In genomic region chr16:22001591-22001990, GRCh38 we compare ENCODE assay signal across 14 cellular contexts. TPM values are rescaled to one million over a fixed set of nuclear protein-coding genes. Genes with fewer than 3 reads are reported as not detected.
DNase-seq lines count a peak whose midpoint lies in the region; ATAC-seq and TF ChIP-seq lines count a peak whose summit lies in the region.
"Had no signal": no experiment of that assay in that cellular context is flagged by ENCODE, and none has a peak within 500 bp of the region (broad histone marks: within the 10 kb centered on the region; RNA-seq: fewer than 3 reads in every experiment).

No MANE protein-coding gene starts in this region.

- H3K27me3 Mint-ChIP-seq in activated CD8-positive, alpha-beta T cell treated with anti-CD3 and anti-CD28 coated beads for 36 hours: no peaks in the 10 kb centered on the region
- H3K27me3 Mint-ChIP-seq in activated CD8-positive, alpha-beta T cell treated with anti-CD3 and anti-CD28 coated beads, Interleukin-2, amount 10 ng/mL, durations not matched to agents 7 days and 5 days (ENCODE audit: low read depth): no peaks in the 10 kb centered on the region
- peaks cover 17% of the 10 kb centered on the region for H3K27me3 Mint-ChIP-seq in type B pancreatic cell
- H3K27me3 Mint-ChIP-seq in activated CD4-positive, alpha-beta memory T cell treated with anti-CD3 and anti-CD28 coated beads, Interleukin-2, amount 10 ng/mL, durations not matched to agents 7 days and 5 days: no peaks in the 10 kb centered on the region

- TF ChIP-seq POLR2A in gastroesophageal sphincter (IDR thresholded peaks at IDR 0.05): no peak

- intact Hi-C loops in activated CD8-positive, alpha-beta T cell treated with anti-CD3 and anti-CD28 coated beads for 36 hours (cut with micrococcal nuclease): no loop called here

- H3K4me1 ChIP-seq in adipocyte (ENCODE audit: control insufficient read depth, insufficient read depth, low read length) (peaks cover 7% of the 10 kb centered on the region), gastroesophageal sphincter (peaks cover 0 to 17% (median 4%) of the 10 kb centered on the region in 3 donors)

- DNase-seq in activated CD8-positive, alpha-beta T cell treated with anti-CD3 and anti-CD28 coated beads for 36 hours: no peak
- DNase-seq in activated CD8-positive, alpha-beta T cell treated with anti-CD3 and anti-CD28 coated beads, Interleukin-2, amount 10 ng/mL, durations not matched to agents 7 days and 5 days: no peak
- peak; percentile 11 for DNase-seq in adipocyte (ENCODE audit: low read depth)
- no peak for DNase-seq in type B pancreatic cell (ENCODE audit: extremely low spot score, unreplicated experiment)
- no peak for DNase-seq in activated T-cell treated with anti-CD3 and anti-CD28 coated beads for 4 hours
- no peak for DNase-seq in GM19238 (ENCODE audit: insufficient read length, low spot score)
- DNase-seq in activated CD4-positive, alpha-beta memory T cell treated with anti-CD3 and anti-CD28 coated beads, Interleukin-2, amount 10 ng/mL, durations not matched to agents 7 days and 5 days: no peak
- DNase-seq: NCI-H1694 treated with DMSO at 0.1 percent for 48 hours had no signal

- no peaks in the 10 kb centered on the region for H3K36me3 Mint-ChIP-seq in activated CD8-positive, alpha-beta T cell treated with anti-CD3 and anti-CD28 coated beads for 36 hours (ENCODE audit: low read depth)
- no peaks in the 10 kb centered on the region for H3K36me3 Mint-ChIP-seq in activated CD8-positive, alpha-beta T cell treated with anti-CD3 and anti-CD28 coated beads, Interleukin-2, amount 10 ng/mL, durations not matched to agents 7 days and 5 days (ENCODE audit: low read depth)
- no peaks in the 10 kb centered on the region for H3K36me3 Mint-ChIP-seq in type B pancreatic cell
- no peaks in the 10 kb centered on the region for H3K36me3 Mint-ChIP-seq in activated CD4-positive, alpha-beta memory T cell treated with anti-CD3 and anti-CD28 coated beads, Interleukin-2, amount 10 ng/mL, durations not matched to agents 7 days and 5 days (ENCODE audit: low read depth)

- H3K4me1 Mint-ChIP-seq in activated CD8-positive, alpha-beta T cell treated with anti-CD3 and anti-CD28 coated beads for 36 hours (ENCODE audit: low read depth): peaks cover 10% of the 10 kb centered on the region
- peaks cover 11% of the 10 kb centered on the region for H3K4me1 Mint-ChIP-seq in activated CD8-positive, alpha-beta T cell treated with anti-CD3 and anti-CD28 coated beads, Interleukin-2, amount 10 ng/mL, durations not matched to agents 7 days and 5 days (ENCODE audit: low read depth)
- peaks cover 9% of the 10 kb centered on the region for H3K4me1 Mint-ChIP-seq in type B pancreatic cell (ENCODE audit: unreplicated experiment)
- peaks cover 11% of the 10 kb centered on the region for H3K4me1 Mint-ChIP-seq in activated CD4-positive, alpha-beta memory T cell treated with anti-CD3 and anti-CD28 coated beads, Interleukin-2, amount 10 ng/mL, durations not matched to agents 7 days and 5 days

- no peak overlapping the region for H3K27ac ChIP-seq in gastroesophageal sphincter
- H3K27ac ChIP-seq: cardiac muscle cell, tibial artery had no signal

- H3K27ac Mint-ChIP-seq in activated CD8-positive, alpha-beta T cell treated with anti-CD3 and anti-CD28 coated beads for 36 hours: no peak overlapping the region
- H3K27ac Mint-ChIP-seq in activated CD8-positive, alpha-beta T cell treated with anti-CD3 and anti-CD28 coated beads, Interleukin-2, amount 10 ng/mL, durations not matched to agents 7 days and 5 days: no peak overlapping the region
- H3K27ac Mint-ChIP-seq in type B pancreatic cell: no peak overlapping the region
- H3K27ac Mint-ChIP-seq in activated CD4-positive, alpha-beta memory T cell treated with anti-CD3 and anti-CD28 coated beads, Interleukin-2, amount 10 ng/mL, durations not matched to agents 7 days and 5 days: no peak overlapping the region
- H3K27ac Mint-ChIP-seq: nephron had no signal

- WGBS in gastroesophageal sphincter (ENCODE audit: low coverage in 1 of 2), 2 donors: 33 to 67% methylated on average over 1 of the region's 1 CpG

- H3K9me3 ChIP-seq in adipocyte (ENCODE audit: control insufficient read depth, low read length) (no peaks in the 10 kb centered on the region), gastroesophageal sphincter (no peaks in the 10 kb centered on the region)
- H3K9me3 ChIP-seq: tibial artery had no signal

- no peak for TF ChIP-seq EP300 in gastroesophageal sphincter (IDR thresholded peaks at IDR 0.05)

- peak overlapping the region; percentile 31 for H3K4me3 Mint-ChIP-seq in activated CD8-positive, alpha-beta T cell treated with anti-CD3 and anti-CD28 coated beads for 36 hours
- no peak overlapping the region for H3K4me3 Mint-ChIP-seq in activated CD8-positive, alpha-beta T cell treated with anti-CD3 and anti-CD28 coated beads, Interleukin-2, amount 10 ng/mL, durations not matched to agents 7 days and 5 days
- H3K4me3 Mint-ChIP-seq in type B pancreatic cell: peak overlapping the region; percentile 65
- no peak overlapping the region for H3K4me3 Mint-ChIP-seq in activated CD4-positive, alpha-beta memory T cell treated with anti-CD3 and anti-CD28 coated beads, Interleukin-2, amount 10 ng/mL, durations not matched to agents 7 days and 5 days

- POLR2A ChIA-PET in activated CD8-positive, alpha-beta T cell treated with anti-CD3 and anti-CD28 coated beads for 36 hours (lab: Charles Lee): no interaction called here
- POLR2A ChIA-PET in activated CD8-positive, alpha-beta T cell treated with anti-CD3 and anti-CD28 coated beads, Interleukin-2, amount 10 ng/mL, durations not matched to agents 7 days and 5 days (lab: Charles Lee): interaction anchor here (0.6 to 0.8 kb wide), 2 partner anchors 76 to 252 kb away, joined by 3 read pairs; no protein-coding TSS in a partner anchor
- POLR2A ChIA-PET in activated CD4-positive, alpha-beta memory T cell treated with anti-CD3 and anti-CD28 coated beads, Interleukin-2, amount 10 ng/mL, durations not matched to agents 7 days and 5 days (lab: Charles Lee): interaction anchor here (1.4 to 2.1 kb wide), 2 partner anchors 76 to 187 kb away, joined by 6 to 9 read pairs; no protein-coding TSS in a partner anchor

- H3K9me3 Mint-ChIP-seq in activated CD8-positive, alpha-beta T cell treated with anti-CD3 and anti-CD28 coated beads for 36 hours: no peaks in the 10 kb centered on the region
- no peaks in the 10 kb centered on the region for H3K9me3 Mint-ChIP-seq in activated CD8-positive, alpha-beta T cell treated with anti-CD3 and anti-CD28 coated beads, Interleukin-2, amount 10 ng/mL, durations not matched to agents 7 days and 5 days (ENCODE audit: insufficient read depth)
- no peaks in the 10 kb centered on the region for H3K9me3 Mint-ChIP-seq in type B pancreatic cell
- no peaks in the 10 kb centered on the region for H3K9me3 Mint-ChIP-seq in activated CD4-positive, alpha-beta memory T cell treated with anti-CD3 and anti-CD28 coated beads, Interleukin-2, amount 10 ng/mL, durations not matched to agents 7 days and 5 days
- H3K9me3 Mint-ChIP-seq: activated T-cell treated with anti-CD3 and anti-CD28 coated beads, Interleukin-2, amount 50 U/mL, for 4 hours; nephron had no signal

- peak overlapping the region; percentile 63 for H3K4me3 ChIP-seq in adipocyte (ENCODE audit: low read length)
- H3K4me3 ChIP-seq in gastroesophageal sphincter: no peak overlapping the region
- H3K4me3 ChIP-seq: cardiac muscle cell, skin epidermis, tibial artery had no signal

- TF ChIP-seq CTCF in activated CD8-positive, alpha-beta T cell treated with anti-CD3 and anti-CD28 coated beads for 36 hours (IDR thresholded peaks at IDR 0.05): no peak
- TF ChIP-seq CTCF in gastroesophageal sphincter (IDR thresholded peaks at IDR 0.05) (no peak), type B pancreatic cell (conservative IDR thresholded peaks at IDR 0.05) (no peak)

- no peak for ATAC-seq in activated CD8-positive, alpha-beta T cell treated with anti-CD3 and anti-CD28 coated beads for 36 hours
- ATAC-seq in activated CD8-positive, alpha-beta T cell treated with anti-CD3 and anti-CD28 coated beads, Interleukin-2, amount 10 ng/mL, durations not matched to agents 7 days and 5 days: no peak
- ATAC-seq in gastroesophageal sphincter: peak; percentile 15

- CTCF ChIA-PET in activated CD8-positive, alpha-beta T cell treated with anti-CD3 and anti-CD28 coated beads for 36 hours (lab: Charles Lee): interaction anchor here (0.6 to 17.5 kb wide), 21 partner anchors 9 to 295 kb away, joined by 3 to 430 read pairs (median 5); no protein-coding TSS in a partner anchor
- CTCF ChIA-PET in activated CD8-positive, alpha-beta T cell treated with anti-CD3 and anti-CD28 coated beads, Interleukin-2, amount 10 ng/mL, durations not matched to agents 7 days and 5 days (lab: Charles Lee): interaction anchor here (0.6 to 7.9 kb wide), 18 partner anchors 9 to 299 kb away, joined by 3 to 246 read pairs (median 6); no protein-coding TSS in a partner anchor
- CTCF ChIA-PET in activated CD4-positive, alpha-beta memory T cell treated with anti-CD3 and anti-CD28 coated beads, Interleukin-2, amount 10 ng/mL, durations not matched to agents 7 days and 5 days (lab: Charles Lee): interaction anchor here (0.9 to 17.5 kb wide), 11 partner anchors 9 to 187 kb away, joined by 3 to 319 read pairs (median 5); partner anchors contain the start of gene UQCRC2

- no peaks in the 10 kb centered on the region for H3K36me3 ChIP-seq in adipocyte (ENCODE audit: control insufficient read depth, insufficient read depth, low read length, severe bottlenecking)
- no peaks in the 10 kb centered on the region for H3K36me3 ChIP-seq in gastroesophageal sphincter
- H3K36me3 ChIP-seq: cardiac muscle cell, tibial artery had no signal

- H3K27me3 ChIP-seq in adipocyte (replicated peaks; ENCODE audit: control insufficient read depth, insufficient read depth, low read length) (no peaks in the 10 kb centered on the region), gastroesophageal sphincter (no peaks in the 10 kb centered on the region)
- H3K27me3 ChIP-seq: tibial artery had no signal

- peak overlapping the region; percentile 35 for H3K9ac ChIP-seq in adipocyte (ENCODE audit: low read length)

RNA-seq across cellular contexts. Expression of gene PDZD9, which starts 0.7 kb away (rescaled TPM):
- total RNA-seq in activated CD8-positive, alpha-beta T cell treated with anti-CD3 and anti-CD28 coated beads for 36 hours: not detected
- not detected for total RNA-seq in activated CD8-positive, alpha-beta T cell treated with anti-CD3 and anti-CD28 coated beads, Interleukin-2, amount 10 ng/mL, durations not matched to agents 7 days and 5 days
- total RNA-seq in gastroesophageal sphincter (not detected), type B pancreatic cell (ENCODE audit: low replicate concordance) (not detected in 2 replicates)
- total RNA-seq in activated CD4-positive, alpha-beta memory T cell treated with anti-CD3 and anti-CD28 coated beads, Interleukin-2, amount 10 ng/mL, durations not matched to agents 7 days and 5 days: not detected
- total RNA-seq: activated T-cell treated with anti-CD3 and anti-CD28 coated beads, Interleukin-2, amount 50 U/mL, for 4 hours; cardiac muscle cell had no signal

RNA-seq across cellular contexts. Expression of gene MOSMO, which starts 6.3 kb away (rescaled TPM):
- total RNA-seq in activated CD8-positive, alpha-beta T cell treated with anti-CD3 and anti-CD28 coated beads for 36 hours: 1 to 10 TPM; 5.4 to 7.0 TPM
- 10 to 100 TPM; 11.4 to 11.9 TPM for total RNA-seq in activated CD8-positive, alpha-beta T cell treated with anti-CD3 and anti-CD28 coated beads, Interleukin-2, amount 10 ng/mL, durations not matched to agents 7 days and 5 days
- total RNA-seq in gastroesophageal sphincter (10 to 100 TPM; 14.9 to 26.9 (median 24.1) TPM), type B pancreatic cell (ENCODE audit: low replicate concordance) (12.2 and 13.5 TPM in 2 replicates)
- total RNA-seq in activated CD4-positive, alpha-beta memory T cell treated with anti-CD3 and anti-CD28 coated beads, Interleukin-2, amount 10 ng/mL, durations not matched to agents 7 days and 5 days: 10 to 100 TPM; 12.1 to 13.0 TPM

RNA-seq across cellular contexts. Expression of gene UQCRC2, which starts 48.4 kb away (rescaled TPM):
- 100 to 1,000 TPM; 356 to 383 TPM for total RNA-seq in activated CD8-positive, alpha-beta T cell treated with anti-CD3 and anti-CD28 coated beads for 36 hours
- 100 to 1,000 TPM; 231 to 238 TPM for total RNA-seq in activated CD8-positive, alpha-beta T cell treated with anti-CD3 and anti-CD28 coated beads, Interleukin-2, amount 10 ng/mL, durations not matched to agents 7 days and 5 days
- total RNA-seq in gastroesophageal sphincter: 100 to 1,000 TPM; 163 to 198 (median 177) TPM
- total RNA-seq in type B pancreatic cell (ENCODE audit: low replicate concordance): 231 and 278 TPM in 2 replicates
- 100 to 1,000 TPM; 216 to 225 TPM for total RNA-seq in activated CD4-positive, alpha-beta memory T cell treated with anti-CD3 and anti-CD28 coated beads, Interleukin-2, amount 10 ng/mL, durations not matched to agents 7 days and 5 days

Comparison
In these comparisons a context has a peak if more than half of its experiments do, and no peak if none do; other contexts are left out.
1. H3K4me3 Mint-ChIP-seq: peak in activated CD8-positive, alpha-beta T cell treated with anti-CD3 and anti-CD28 coated beads for 36 hours (single experiment) and type B pancreatic cell (single experiment); none in activated CD8-positive, alpha-beta T cell treated with anti-CD3 and anti-CD28 coated beads, Interleukin-2, amount 10 ng/mL, durations not matched to agents 7 days and 5 days (single experiment) and activated CD4-positive, alpha-beta memory T cell treated with anti-CD3 and anti-CD28 coated beads, Interleukin-2, amount 10 ng/mL, durations not matched to agents 7 days and 5 days (single experiment).